In the genomic region with DNA sequence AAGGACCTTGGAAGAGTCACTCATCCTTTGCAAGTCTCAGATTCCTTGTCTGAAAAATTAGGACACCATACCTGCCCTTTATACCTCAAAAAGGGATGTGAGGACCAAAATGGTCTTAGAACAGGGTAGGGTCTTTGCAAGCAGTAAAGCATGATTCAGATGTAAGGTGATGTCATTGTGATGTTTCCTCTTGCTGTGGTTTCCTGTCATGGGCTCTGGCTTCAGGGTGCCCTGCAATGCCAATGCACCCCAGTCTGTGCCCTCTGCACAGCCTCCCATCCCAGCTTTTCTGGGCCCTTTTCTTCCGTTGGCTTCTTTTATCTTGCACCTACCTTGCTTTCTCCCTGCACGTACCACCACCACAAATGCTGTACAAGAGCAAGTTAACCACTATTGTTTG, we compare ENCODE assay signal across 1 cellular context.
TF ChIP-seq lines count a peak whose summit lies in the region.

No MANE protein-coding gene starts in this region.

TF ChIP-seq in GM23338, 12 proteins besides CTCF, POLR2A, EP300 and RAD21:
- TF ChIP-seq POLR2AphosphoS5 (IDR thresholded peaks at IDR 0.05; ENCODE audit: low read depth) (no peak), NANOG (IDR thresholded peaks at IDR 0.05; ENCODE audit: borderline replicate concordance) (no peak), ZNF331 (CRISPR knock-in tag; IDR thresholded peaks at IDR 0.05; ENCODE audit: low read depth) (no peak), ZNF114 (CRISPR knock-in tag; IDR thresholded peaks at IDR 0.05) (no peak)
